8 cellular contexts compared by ENCODE assay signal in the genomic region with DNA sequence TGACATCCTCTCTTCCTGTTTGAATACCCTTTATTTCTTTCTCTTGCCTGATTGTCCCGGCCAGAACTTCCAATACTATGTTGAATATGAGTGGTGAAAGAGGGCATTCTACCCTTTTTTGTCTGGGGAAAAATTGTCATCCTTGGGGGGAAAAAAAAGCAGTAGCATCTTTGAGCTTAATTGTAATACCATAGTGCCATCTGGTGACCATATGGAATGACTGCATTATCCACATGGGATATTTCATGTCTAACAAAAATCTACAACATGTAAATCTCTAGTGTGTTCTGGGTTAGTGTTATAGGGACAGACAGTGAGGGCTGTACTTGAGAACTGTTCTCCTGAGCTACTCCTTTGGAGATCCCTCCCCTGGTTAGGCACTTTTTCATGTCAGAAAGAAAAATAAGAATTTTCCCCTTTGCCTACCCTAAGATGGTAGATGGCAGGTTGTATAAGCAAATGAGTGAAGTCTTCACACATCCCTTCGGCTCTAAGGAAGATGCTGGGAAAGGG. TPM values are rescaled to one million over a fixed set of nuclear protein-coding genes. Genes with fewer than 3 reads are reported as not detected.
DNase-seq lines count a peak whose midpoint lies in the region; ATAC-seq, FAIRE-seq and TF ChIP-seq lines count a peak whose summit lies in the region.

No MANE protein-coding gene starts in this region.

- no peak overlapping the region for H3K4me2 ChIP-seq in OCI-LY7 (ENCODE audit: low read length)

- DNase-seq in cardiac muscle cell (ENCODE audit: low read depth in 1 of 2, low spot score in 1 of 2) (peak; percentile 6 to 40), Right ventricle myocardium superior (no peak), OCI-LY7 (ENCODE audit: low spot score) (peak; percentile 1), foreskin fibroblast (peak; percentile 0 to 17), urothelium cell line (ENCODE audit: low spot score) (peak; percentile 2), GM19238 (ENCODE audit: insufficient read length, low spot score) (no peak)

- H3K36me3 ChIP-seq in cardiac muscle cell: no peaks in the 10 kb centered on the region
- no peaks in the 10 kb centered on the region for H3K36me3 ChIP-seq in OCI-LY7 (ENCODE audit: insufficient read depth, low read length)

- intact Hi-C loops in Right ventricle myocardium superior (cut with DNase I) (no loop called here), OCI-LY7 (cut with micrococcal nuclease; ENCODE audit: unreplicated experiment) (no loop called here)

- no peaks in the 10 kb centered on the region for H3K9me2 ChIP-seq in OCI-LY7 (ENCODE audit: insufficient read depth, low read length)

- CTCF ChIA-PET in OCI-LY7 (lab: Charles Lee; ENCODE audit: unreplicated experiment): no interaction called here

- H3K27ac ChIP-seq in cardiac muscle cell (no peak overlapping the region), OCI-LY7 (ENCODE audit: low read depth, low read length, poor library complexity, severe bottlenecking) (no peak overlapping the region)

- no peaks in the 10 kb centered on the region for H4K20me1 ChIP-seq in OCI-LY7 (ENCODE audit: insufficient read depth, low read length)

- H3K4me3 ChIP-seq in cardiac muscle cell (no peak overlapping the region), OCI-LY7 (ENCODE audit: low read depth, low read length, poor library complexity, severe bottlenecking) (no peak overlapping the region), foreskin fibroblast (ENCODE audit: low read depth in 1 of 2, low read length in 2 of 2) (no peak overlapping the region)

- H3K79me2 ChIP-seq in OCI-LY7 (ENCODE audit: insufficient read depth, low read depth, low read length): no peaks in the 10 kb centered on the region

- peak; percentile 30 for TF ChIP-seq CTCF in cardiac muscle cell (IDR thresholded peaks at IDR 0.05; ENCODE audit: low read depth, low read length)
- TF ChIP-seq CTCF in OCI-LY7 (conservative IDR thresholded peaks at IDR 0.05; ENCODE audit: low read length): peak; percentile 58
- TF ChIP-seq CTCF in foreskin fibroblast (IDR thresholded peaks at IDR 0.05; ENCODE audit: low read depth, low read length): no peak

- no peaks in the 10 kb centered on the region for H3K4me1 ChIP-seq in cardiac muscle cell (ENCODE audit: low read depth)
- H3K4me1 ChIP-seq in OCI-LY7 (ENCODE audit: insufficient read depth, low read length, poor library complexity, severe bottlenecking): no peaks in the 10 kb centered on the region

- no peak for FAIRE-seq in urothelium cell line (lab: Jason Lieb, UNC)

- no peaks in the 10 kb centered on the region for H3K27me3 ChIP-seq in cardiac muscle cell

- no peaks in the 10 kb centered on the region for H3K9me3 ChIP-seq in cardiac muscle cell (ENCODE audit: low read depth)
- no peaks in the 10 kb centered on the region for H3K9me3 ChIP-seq in OCI-LY7 (ENCODE audit: low read length)

- no peak overlapping the region for H2AFZ ChIP-seq in OCI-LY7 (ENCODE audit: low read length)

- BruUV-seq in OCI-LY7 (replicated peaks; lab: Mats Ljungman, UMichigan): no TSS peak

- no peak for ATAC-seq in Right ventricle myocardium superior (ENCODE audit: poor library complexity)
- ATAC-seq in HG03139 (IDR thresholded peaks at IDR 0.05; ENCODE audit: unreplicated experiment): no peak
- ATAC-seq in HG02973 (IDR thresholded peaks at IDR 0.05; ENCODE audit: unreplicated experiment): no peak

- POLR2A ChIA-PET in OCI-LY7 (lab: Charles Lee): no interaction called here

RNA-seq across cellular contexts. Expression of a gene that starts 26.0 kb away (rescaled TPM):
- 0.39 and 0.66 TPM in 2 replicates for total RNA-seq in cardiac muscle cell
- polyA plus RNA-seq in cardiac muscle cell: 0.04 and 1.4 TPM in 2 replicates
- total RNA-seq in Right ventricle myocardium superior: 0.08 TPM
- total RNA-seq in OCI-LY7 (2014; rRNA removed; shearing (Covaris generic)): not detected in 2 replicates
- total RNA-seq in OCI-LY7 (2022): not detected in 2 replicates

Comparison
In these comparisons a context has a peak if more than half of its experiments do, and no peak if none do; other contexts are left out.
1. DNase-seq: peak in cardiac muscle cell (2 of 2), OCI-LY7 (single experiment), foreskin fibroblast (2 of 2) and urothelium cell line (single experiment); none in Right ventricle myocardium superior (single experiment) and GM19238 (single experiment).